Comparison of ENCODE assay signal across 8 cellular contexts in genomic region chr3:161818106-161818505, GRCh38.
"Had no signal": no experiment of that assay in that cellular context is flagged by ENCODE, and none has a peak within 500 bp of the region (broad histone marks: within the 10 kb centered on the region; RNA-seq: fewer than 3 reads in every experiment).

No MANE protein-coding gene starts in this region.

- H3K4me3 ChIP-seq: GM23248, HAP-1 had no signal

- H3K4me3 Mint-ChIP-seq: HFFc6, IgD-negative memory B cell had no signal

- H3K9me3 Mint-ChIP-seq: HFFc6 had no signal

- H3K27ac Mint-ChIP-seq: HFFc6, IgD-negative memory B cell had no signal

- H2AFZ ChIP-seq: GM23248 had no signal

- H3K4me1 Mint-ChIP-seq: IgD-negative memory B cell had no signal

- H3K36me3 Mint-ChIP-seq: IgD-negative memory B cell had no signal

- H3K27ac ChIP-seq: GM23248, HL-60 had no signal

- DNase-seq: GM23248, GOT3, H7, HFFc6, KBM-7 had no signal

- H3K36me3 ChIP-seq: HAP-1 had no signal

- H3K9ac ChIP-seq: GM23248 had no signal

- H3K4me1 ChIP-seq: HAP-1 had no signal

- H3K27me3 Mint-ChIP-seq: IgD-negative memory B cell had no signal

- H3K9me3 ChIP-seq: HAP-1 had no signal
